9 cellular contexts compared by ENCODE assay signal in the genomic region with DNA sequence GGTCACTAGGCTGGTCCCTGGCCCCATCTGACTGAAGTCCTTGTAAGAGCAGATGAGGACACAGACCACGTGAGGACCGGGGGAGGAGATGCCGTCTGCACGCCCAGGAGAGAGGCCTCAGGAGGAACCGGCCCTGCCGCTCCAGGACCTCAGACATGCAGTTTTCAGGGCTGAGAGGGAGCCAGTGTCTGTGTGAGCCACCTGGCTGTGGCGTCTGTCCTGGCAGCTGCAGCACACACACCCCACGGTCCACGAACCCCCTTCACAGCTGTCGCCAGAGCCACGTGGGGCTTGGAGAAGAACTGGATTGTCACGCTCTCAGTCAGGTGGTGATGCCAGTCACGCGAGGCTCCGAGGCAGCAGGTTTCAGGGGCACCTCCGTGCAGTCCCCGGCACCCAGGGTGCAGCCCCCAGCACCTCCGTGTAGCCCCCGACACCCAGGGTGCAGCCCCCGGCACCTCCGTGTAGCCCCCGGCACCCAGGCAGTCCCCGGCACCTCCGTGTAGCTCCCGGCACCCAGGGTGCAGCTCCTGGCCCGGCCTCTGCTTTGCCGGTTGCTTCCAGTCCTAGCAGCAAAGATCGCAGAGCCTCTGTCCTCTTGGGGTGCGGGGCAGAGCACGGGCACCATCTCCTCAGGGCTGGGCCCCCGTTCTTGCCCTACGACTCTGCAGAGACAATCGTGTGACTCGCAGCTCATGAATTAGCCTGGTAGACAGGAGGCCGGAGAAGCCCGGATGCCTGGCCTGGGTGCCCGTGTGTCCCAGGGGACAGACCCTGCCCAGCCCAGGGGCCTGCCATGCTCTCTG. TPM values are rescaled to one million over a fixed set of nuclear protein-coding genes. Genes with fewer than 3 reads are reported as not detected.
DNase-seq lines count a peak whose midpoint lies in the region; ATAC-seq, FAIRE-seq and TF ChIP-seq lines count a peak whose summit lies in the region.
"Had no signal": no experiment of that assay in that cellular context is flagged by ENCODE, and none has a peak within 500 bp of the region (broad histone marks: within the 10 kb centered on the region; RNA-seq: fewer than 3 reads in every experiment).

No MANE protein-coding gene starts in this region.

- peaks cover 1% of the 10 kb centered on the region for H3K27me3 Mint-ChIP-seq in stimulated activated naive CD8-positive, alpha-beta T cell treated with anti-CD3 and anti-CD28 coated beads, Interleukin-15, amount 100 ng/mL, for 72 hours
- H3K27me3 Mint-ChIP-seq in CD8-positive, alpha-beta memory T cell: peaks cover under 1 to 16% of the 10 kb centered on the region in 2 donors
- peaks cover 21 to 39% of the 10 kb centered on the region in 2 donors for H3K27me3 Mint-ChIP-seq in stimulated activated naive B cell treated with anti-CD40 and anti-IgM and Interleukin-4, amounts not matched to agents 10 μg/mL and 1 μg/mL and 100 μg/mL, for 72 hours

- H3K27ac ChIP-seq in right cardiac atrium (ENCODE audit: low read length) (no peak overlapping the region), A673 (ENCODE audit: low read depth, low read length, poor library complexity, severe bottlenecking) (no peak overlapping the region)
- H3K27ac ChIP-seq in CD8-positive, alpha-beta memory T cell (ENCODE audit: low read depth, low read length): no peak overlapping the region

- FAIRE-seq in GM19239 (lab: Jason Lieb, UNC): no peak

- peak overlapping the region; percentile 65 to 83 for H3K27ac Mint-ChIP-seq in stimulated activated naive CD8-positive, alpha-beta T cell treated with anti-CD3 and anti-CD28 coated beads, Interleukin-15, amount 100 ng/mL, for 72 hours
- H3K27ac Mint-ChIP-seq in CD8-positive, alpha-beta memory T cell: no peak overlapping the region
- H3K27ac Mint-ChIP-seq in stimulated activated naive B cell treated with anti-CD40 and anti-IgM and Interleukin-4, amounts not matched to agents 10 μg/mL and 1 μg/mL and 100 μg/mL, for 72 hours: no peak overlapping the region

- H3K4me1 Mint-ChIP-seq in stimulated activated naive CD8-positive, alpha-beta T cell treated with anti-CD3 and anti-CD28 coated beads, Interleukin-15, amount 100 ng/mL, for 72 hours: no peaks in the 10 kb centered on the region
- no peaks in the 10 kb centered on the region for H3K4me1 Mint-ChIP-seq in CD8-positive, alpha-beta memory T cell
- H3K4me1 Mint-ChIP-seq in stimulated activated naive B cell treated with anti-CD40 and anti-IgM and Interleukin-4, amounts not matched to agents 10 μg/mL and 1 μg/mL and 100 μg/mL, for 72 hours: peaks cover 2 to 7% of the 10 kb centered on the region in 2 donors

- BruUV-seq in A673 (replicated peaks; lab: Mats Ljungman, UMichigan): no TSS peak

- H3K4me3 ChIP-seq in right cardiac atrium (ENCODE audit: low read length) (no peak overlapping the region), A673 (ENCODE audit: low read depth, low read length, poor library complexity, severe bottlenecking) (no peak overlapping the region)
- H3K4me3 ChIP-seq in CD8-positive, alpha-beta memory T cell (ENCODE audit: low read length): no peak overlapping the region

- peak; percentile 34 for ATAC-seq in stimulated activated naive CD8-positive, alpha-beta T cell treated with anti-CD3 and anti-CD28 coated beads, Interleukin-15, amount 100 ng/mL, for 72 hours
- ATAC-seq in stimulated activated naive CD8-positive, alpha-beta T cell treated with anti-CD3 and anti-CD28 coated beads, Interleukin-15, Interleukin-2, amounts not matched to agents 100 U/mL and 50 U/mL, for 24 hours: no peak
- ATAC-seq in right cardiac atrium: peak; percentile 54 to 67
- no peak for ATAC-seq in stimulated activated naive B cell treated with anti-CD40 and anti-IgM and Interleukin-4, amounts not matched to agents 10 μg/mL and 1 μg/mL and 100 μg/mL, for 72 hours (replicated peaks)

- no peaks in the 10 kb centered on the region for H3K36me3 Mint-ChIP-seq in CD8-positive, alpha-beta memory T cell
- H3K36me3 Mint-ChIP-seq in stimulated activated naive B cell treated with anti-CD40 and anti-IgM and Interleukin-4, amounts not matched to agents 10 μg/mL and 1 μg/mL and 100 μg/mL, for 72 hours: no peaks in the 10 kb centered on the region

- TF ChIP-seq CTCF in A673 (conservative IDR thresholded peaks at IDR 0.05; ENCODE audit: low read depth, low read length): no peak

- no peak overlapping the region for H3K4me3 Mint-ChIP-seq in stimulated activated naive CD8-positive, alpha-beta T cell treated with anti-CD3 and anti-CD28 coated beads, Interleukin-15, amount 100 ng/mL, for 72 hours
- no peak overlapping the region for H3K4me3 Mint-ChIP-seq in CD8-positive, alpha-beta memory T cell
- no peak overlapping the region for H3K4me3 Mint-ChIP-seq in stimulated activated naive B cell treated with anti-CD40 and anti-IgM and Interleukin-4, amounts not matched to agents 10 μg/mL and 1 μg/mL and 100 μg/mL, for 72 hours

- DNase-seq in stimulated activated naive CD8-positive, alpha-beta T cell treated with anti-CD3 and anti-CD28 coated beads, Interleukin-15, amount 100 ng/mL, for 72 hours: no peak
- no peak for DNase-seq in stimulated activated naive CD8-positive, alpha-beta T cell treated with anti-CD3 and anti-CD28 coated beads, Interleukin-15, Interleukin-2, amounts not matched to agents 100 U/mL and 50 U/mL, for 24 hours
- DNase-seq in RPMI7951 (ENCODE audit: low read depth) (peak; percentile 24), right cardiac atrium (no peak), GM19239 (ENCODE audit: insufficient read length, low spot score) (no peak), A673 (ENCODE audit: low spot score) (no peak)
- DNase-seq in CD8-positive, alpha-beta memory T cell: no peak
- no peak for DNase-seq in stimulated activated naive B cell treated with anti-CD40 and anti-IgM and Interleukin-4, amounts not matched to agents 10 μg/mL and 1 μg/mL and 100 μg/mL, for 72 hours
- DNase-seq: NK-92 treated with Interleukin-12 subunit alpha and Interleukin-12 subunit beta, amount 100 ng/mL, for 24 hours had no signal

- WGBS in right cardiac atrium: 66% methylated on average over 37 of the region's 37 CpGs

- CTCF ChIA-PET in A673 (lab: Charles Lee): no interaction called here
- CTCF ChIA-PET in CD8-positive, alpha-beta memory T cell (lab: Charles Lee): no interaction called here

- POLR2A ChIA-PET in A673 (lab: Charles Lee; ENCODE audit: low non-redundant PET): no interaction called here
- POLR2A ChIA-PET in CD8-positive, alpha-beta memory T cell (lab: Charles Lee): no interaction called here

- H3K27me3 ChIP-seq in right cardiac atrium (ENCODE audit: control insufficient read depth, insufficient read depth) (no peaks in the 10 kb centered on the region), A673 (replicated peaks; ENCODE audit: insufficient read depth, low read depth, low read length, poor library complexity) (no peaks in the 10 kb centered on the region)
- no peaks in the 10 kb centered on the region for H3K27me3 ChIP-seq in CD8-positive, alpha-beta memory T cell (ENCODE audit: insufficient read depth, low read length, poor library complexity, severe bottlenecking)

- H3K36me3 ChIP-seq in A673 (ENCODE audit: insufficient read depth, low read length, poor library complexity, severe bottlenecking): no peaks in the 10 kb centered on the region
- no peaks in the 10 kb centered on the region for H3K36me3 ChIP-seq in CD8-positive, alpha-beta memory T cell (ENCODE audit: insufficient read depth, low read length)

- intact Hi-C loops in right cardiac atrium (cut with DNase I): no loop called here
- intact Hi-C loops in A673 (cut with micrococcal nuclease; ENCODE audit: unreplicated experiment): no loop called here

- H3K9me3 Mint-ChIP-seq in stimulated activated naive CD8-positive, alpha-beta T cell treated with anti-CD3 and anti-CD28 coated beads, Interleukin-15, amount 100 ng/mL, for 72 hours: no peaks in the 10 kb centered on the region
- H3K9me3 Mint-ChIP-seq in CD8-positive, alpha-beta memory T cell: no peaks in the 10 kb centered on the region
- no peaks in the 10 kb centered on the region for H3K9me3 Mint-ChIP-seq in stimulated activated naive B cell treated with anti-CD40 and anti-IgM and Interleukin-4, amounts not matched to agents 10 μg/mL and 1 μg/mL and 100 μg/mL, for 72 hours

- H3K4me1 ChIP-seq in right cardiac atrium (ENCODE audit: control insufficient read depth, insufficient read depth, low read length): no peaks in the 10 kb centered on the region
- no peaks in the 10 kb centered on the region for H3K4me1 ChIP-seq in A673 (ENCODE audit: insufficient read depth, low read length, poor library complexity, severe bottlenecking)
- H3K4me1 ChIP-seq in CD8-positive, alpha-beta memory T cell (ENCODE audit: insufficient read depth, low read length): no peaks in the 10 kb centered on the region

- H3K9me3 ChIP-seq in right cardiac atrium (ENCODE audit: control insufficient read depth, low read length) (no peaks in the 10 kb centered on the region), A673 (ENCODE audit: low read depth, low read length, poor library complexity, severe bottlenecking) (no peaks in the 10 kb centered on the region)
- no peaks in the 10 kb centered on the region for H3K9me3 ChIP-seq in CD8-positive, alpha-beta memory T cell (ENCODE audit: low read length)

RNA-seq across cellular contexts. Expression of gene SUMO3, which starts 19.0 kb away (rescaled TPM):
- total RNA-seq in RPMI7951 (2014; rRNA removed; shearing (Covaris generic)): 88.6 and 100.0 TPM in 2 replicates
- total RNA-seq in right cardiac atrium (10 to 100 TPM; 74.4 to 87.8 (median 84.1) TPM), A673 (2021) (124 and 132 TPM in 2 replicates)
- 53.3 TPM for polyA plus RNA-seq in right cardiac atrium
- 10 to 100 TPM; 81.7 to 85.3 TPM for total RNA-seq in CD8-positive, alpha-beta memory T cell
- 88.1 TPM for polyA plus RNA-seq in CD8-positive, alpha-beta memory T cell

RNA-seq across cellular contexts. Expression of gene UBE2G2, which starts 35.2 kb away (rescaled TPM):
- 40.2 and 40.7 TPM in 2 replicates for total RNA-seq in RPMI7951 (2014; rRNA removed; shearing (Covaris generic))
- total RNA-seq in right cardiac atrium: 10 to 100 TPM; 57.0 to 69.8 (median 64.7) TPM
- 39.6 TPM for polyA plus RNA-seq in right cardiac atrium
- 204 and 212 TPM in 2 replicates for total RNA-seq in A673 (2021)
- 100 to 1,000 TPM; 112 to 116 TPM for total RNA-seq in CD8-positive, alpha-beta memory T cell
- 60.1 TPM for polyA plus RNA-seq in CD8-positive, alpha-beta memory T cell

RNA-seq across cellular contexts. Expression of gene PTTG1IP, which starts 36.6 kb away (rescaled TPM):
- total RNA-seq in RPMI7951 (2014; rRNA removed; shearing (Covaris generic)): 241 and 255 TPM in 2 replicates
- 100 to 1,000 TPM; 192 to 206 (median 197) TPM for total RNA-seq in right cardiac atrium
- 172 TPM for polyA plus RNA-seq in right cardiac atrium
- total RNA-seq in A673 (2021): 216 and 217 TPM in 2 replicates
- total RNA-seq in CD8-positive, alpha-beta memory T cell: 10 to 100 TPM; 48.2 to 50.8 TPM
- polyA plus RNA-seq in CD8-positive, alpha-beta memory T cell: 69.8 TPM

Comparison
In these comparisons a context has a peak if more than half of its experiments do, and no peak if none do; other contexts are left out.
1. ATAC-seq: peak in stimulated activated naive CD8-positive, alpha-beta T cell treated with anti-CD3 and anti-CD28 coated beads, Interleukin-15, amount 100 ng/mL, for 72 hours (single experiment) and right cardiac atrium (2 of 2); none in stimulated activated naive CD8-positive, alpha-beta T cell treated with anti-CD3 and anti-CD28 coated beads, Interleukin-15, Interleukin-2, amounts not matched to agents 100 U/mL and 50 U/mL, for 24 hours (single experiment) and stimulated activated naive B cell treated with anti-CD40 and anti-IgM and Interleukin-4, amounts not matched to agents 10 μg/mL and 1 μg/mL and 100 μg/mL, for 72 hours (0 of 2).
2. H3K27ac Mint-ChIP-seq: peak in stimulated activated naive CD8-positive, alpha-beta T cell treated with anti-CD3 and anti-CD28 coated beads, Interleukin-15, amount 100 ng/mL, for 72 hours (2 of 2); none in CD8-positive, alpha-beta memory T cell (0 of 8) and stimulated activated naive B cell treated with anti-CD40 and anti-IgM and Interleukin-4, amounts not matched to agents 10 μg/mL and 1 μg/mL and 100 μg/mL, for 72 hours (single experiment).